Comparison of ENCODE assay signal across 1 cellular context in the genomic region with DNA sequence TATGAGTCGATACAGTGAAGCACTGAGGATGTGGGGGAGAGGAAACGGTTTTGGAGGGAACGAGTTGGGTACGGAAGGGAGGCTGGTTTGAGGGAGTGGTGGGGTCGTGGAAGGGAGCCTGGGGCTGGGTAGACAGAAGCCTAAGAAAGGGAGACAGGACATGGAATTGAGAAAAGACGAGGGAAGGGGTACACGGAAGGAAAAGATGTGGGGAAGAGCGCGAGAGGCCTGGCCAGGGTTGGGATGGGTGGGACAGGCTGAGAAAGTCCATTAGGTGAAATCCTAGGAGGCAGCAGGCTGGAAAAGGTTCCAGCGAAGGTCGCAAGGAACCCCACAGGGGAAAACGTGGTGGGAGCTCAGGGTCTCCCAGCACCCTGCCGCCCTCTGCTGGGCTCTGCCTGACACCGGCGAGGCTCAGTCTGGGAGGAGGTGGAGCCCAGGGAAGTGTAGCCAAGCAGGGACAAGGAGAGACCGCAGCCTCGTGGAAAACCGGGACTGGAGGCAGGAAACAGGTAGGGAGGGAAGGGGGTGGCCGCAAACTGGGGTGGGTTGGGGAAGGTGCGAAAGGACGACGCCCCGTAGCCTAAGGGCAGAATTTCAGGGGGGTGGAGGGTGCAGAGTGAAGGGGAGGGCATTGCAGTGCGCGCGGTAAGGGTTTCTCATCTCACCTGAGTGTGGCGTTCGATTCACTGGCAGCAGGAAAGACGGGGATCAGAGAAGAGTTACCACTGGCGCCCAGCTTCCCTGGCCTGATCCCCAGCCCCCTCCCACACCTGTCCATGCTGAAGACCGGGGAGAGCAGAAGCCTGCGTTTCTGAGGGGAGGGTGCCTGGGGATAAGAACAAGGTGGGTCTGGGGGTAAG.
TF ChIP-seq lines count a peak whose summit lies in the region.

No MANE protein-coding gene starts in this region.

TF ChIP-seq in K562, 482 proteins besides CTCF, POLR2A, EP300 and RAD21 (continued from another document and continues in another):
- TF ChIP-seq, protein P1, sequence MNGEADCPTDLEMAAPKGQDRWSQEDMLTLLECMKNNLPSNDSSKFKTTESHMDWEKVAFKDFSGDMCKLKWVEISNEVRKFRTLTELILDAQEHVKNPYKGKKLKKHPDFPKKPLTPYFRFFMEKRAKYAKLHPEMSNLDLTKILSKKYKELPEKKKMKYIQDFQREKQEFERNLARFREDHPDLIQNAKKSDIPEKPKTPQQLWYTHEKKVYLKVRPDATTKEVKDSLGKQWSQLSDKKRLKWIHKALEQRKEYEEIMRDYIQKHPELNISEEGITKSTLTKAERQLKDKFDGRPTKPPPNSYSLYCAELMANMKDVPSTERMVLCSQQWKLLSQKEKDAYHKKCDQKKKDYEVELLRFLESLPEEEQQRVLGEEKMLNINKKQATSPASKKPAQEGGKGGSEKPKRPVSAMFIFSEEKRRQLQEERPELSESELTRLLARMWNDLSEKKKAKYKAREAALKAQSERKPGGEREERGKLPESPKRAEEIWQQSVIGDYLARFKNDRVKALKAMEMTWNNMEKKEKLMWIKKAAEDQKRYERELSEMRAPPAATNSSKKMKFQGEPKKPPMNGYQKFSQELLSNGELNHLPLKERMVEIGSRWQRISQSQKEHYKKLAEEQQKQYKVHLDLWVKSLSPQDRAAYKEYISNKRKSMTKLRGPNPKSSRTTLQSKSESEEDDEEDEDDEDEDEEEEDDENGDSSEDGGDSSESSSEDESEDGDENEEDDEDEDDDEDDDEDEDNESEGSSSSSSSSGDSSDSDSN (IDR thresholded peaks at IDR 0.05; ENCODE audit: borderline replicate concordance in 1 of 2, low read depth in 2 of 2, low read length in 2 of 2) = 0 out of 4 replicates have a peak, but pooled peaks of 1 of the 2 experiments have one; percentile 57
- no peak; the same call in 1 of the 2 replicates for TF ChIP-seq NBN (IDR thresholded peaks at IDR 0.05; ENCODE audit: low read depth)
- TF ChIP-seq SUPT5H (IDR thresholded peaks at IDR 0.05) = peak; percentile 34; the same call in 1 of the 2 replicates
- TF ChIP-seq NFIC (IDR thresholded peaks at IDR 0.05) = no peak
- TF ChIP-seq, protein P2, sequence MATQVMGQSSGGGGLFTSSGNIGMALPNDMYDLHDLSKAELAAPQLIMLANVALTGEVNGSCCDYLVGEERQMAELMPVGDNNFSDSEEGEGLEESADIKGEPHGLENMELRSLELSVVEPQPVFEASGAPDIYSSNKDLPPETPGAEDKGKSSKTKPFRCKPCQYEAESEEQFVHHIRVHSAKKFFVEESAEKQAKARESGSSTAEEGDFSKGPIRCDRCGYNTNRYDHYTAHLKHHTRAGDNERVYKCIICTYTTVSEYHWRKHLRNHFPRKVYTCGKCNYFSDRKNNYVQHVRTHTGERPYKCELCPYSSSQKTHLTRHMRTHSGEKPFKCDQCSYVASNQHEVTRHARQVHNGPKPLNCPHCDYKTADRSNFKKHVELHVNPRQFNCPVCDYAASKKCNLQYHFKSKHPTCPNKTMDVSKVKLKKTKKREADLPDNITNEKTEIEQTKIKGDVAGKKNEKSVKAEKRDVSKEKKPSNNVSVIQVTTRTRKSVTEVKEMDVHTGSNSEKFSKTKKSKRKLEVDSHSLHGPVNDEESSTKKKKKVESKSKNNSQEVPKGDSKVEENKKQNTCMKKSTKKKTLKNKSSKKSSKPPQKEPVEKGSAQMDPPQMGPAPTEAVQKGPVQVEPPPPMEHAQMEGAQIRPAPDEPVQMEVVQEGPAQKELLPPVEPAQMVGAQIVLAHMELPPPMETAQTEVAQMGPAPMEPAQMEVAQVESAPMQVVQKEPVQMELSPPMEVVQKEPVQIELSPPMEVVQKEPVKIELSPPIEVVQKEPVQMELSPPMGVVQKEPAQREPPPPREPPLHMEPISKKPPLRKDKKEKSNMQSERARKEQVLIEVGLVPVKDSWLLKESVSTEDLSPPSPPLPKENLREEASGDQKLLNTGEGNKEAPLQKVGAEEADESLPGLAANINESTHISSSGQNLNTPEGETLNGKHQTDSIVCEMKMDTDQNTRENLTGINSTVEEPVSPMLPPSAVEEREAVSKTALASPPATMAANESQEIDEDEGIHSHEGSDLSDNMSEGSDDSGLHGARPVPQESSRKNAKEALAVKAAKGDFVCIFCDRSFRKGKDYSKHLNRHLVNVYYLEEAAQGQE (CRISPR knock-in tag; IDR thresholded peaks at IDR 0.05; ENCODE audit: low read depth) = no peak
- TF ChIP-seq TRIM24 (IDR thresholded peaks at IDR 0.05) = peak; percentile 28 to 53; a peak in 1 of 4 replicates
- TF ChIP-seq, protein P3, sequence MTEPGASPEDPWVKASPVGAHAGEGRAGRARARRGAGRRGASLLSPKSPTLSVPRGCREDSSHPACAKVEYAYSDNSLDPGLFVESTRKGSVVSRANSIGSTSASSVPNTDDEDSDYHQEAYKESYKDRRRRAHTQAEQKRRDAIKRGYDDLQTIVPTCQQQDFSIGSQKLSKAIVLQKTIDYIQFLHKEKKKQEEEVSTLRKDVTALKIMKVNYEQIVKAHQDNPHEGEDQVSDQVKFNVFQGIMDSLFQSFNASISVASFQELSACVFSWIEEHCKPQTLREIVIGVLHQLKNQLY (CRISPR knock-in tag; conservative IDR thresholded peaks at IDR 0.05) = no peak
- TF ChIP-seq, protein P4, sequence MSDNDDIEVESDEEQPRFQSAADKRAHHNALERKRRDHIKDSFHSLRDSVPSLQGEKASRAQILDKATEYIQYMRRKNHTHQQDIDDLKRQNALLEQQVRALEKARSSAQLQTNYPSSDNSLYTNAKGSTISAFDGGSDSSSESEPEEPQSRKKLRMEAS (CRISPR knock-in tag; IDR thresholded peaks at IDR 0.05) = peak; percentile 78
- TF ChIP-seq PCBP1 (IDR thresholded peaks at IDR 0.05; ENCODE audit: low read depth, low read length, poor library complexity, severe bottlenecking) = no peak
- TF ChIP-seq LARP7 (IDR thresholded peaks at IDR 0.05) = peak; percentile 97; the same call in 1 of the 2 replicates
- peak; percentile 28; the same call in 1 of the 2 replicates for TF ChIP-seq HCFC1 (IDR thresholded peaks at IDR 0.05; ENCODE audit: low read depth, low read length)
- peak; percentile 95 for TF ChIP-seq OTX1 (CRISPR knock-in tag; IDR thresholded peaks at IDR 0.05)
- TF ChIP-seq CAMTA2 (CRISPR knock-in tag; conservative IDR thresholded peaks at IDR 0.05) = no peak
- TF ChIP-seq, protein P5, sequence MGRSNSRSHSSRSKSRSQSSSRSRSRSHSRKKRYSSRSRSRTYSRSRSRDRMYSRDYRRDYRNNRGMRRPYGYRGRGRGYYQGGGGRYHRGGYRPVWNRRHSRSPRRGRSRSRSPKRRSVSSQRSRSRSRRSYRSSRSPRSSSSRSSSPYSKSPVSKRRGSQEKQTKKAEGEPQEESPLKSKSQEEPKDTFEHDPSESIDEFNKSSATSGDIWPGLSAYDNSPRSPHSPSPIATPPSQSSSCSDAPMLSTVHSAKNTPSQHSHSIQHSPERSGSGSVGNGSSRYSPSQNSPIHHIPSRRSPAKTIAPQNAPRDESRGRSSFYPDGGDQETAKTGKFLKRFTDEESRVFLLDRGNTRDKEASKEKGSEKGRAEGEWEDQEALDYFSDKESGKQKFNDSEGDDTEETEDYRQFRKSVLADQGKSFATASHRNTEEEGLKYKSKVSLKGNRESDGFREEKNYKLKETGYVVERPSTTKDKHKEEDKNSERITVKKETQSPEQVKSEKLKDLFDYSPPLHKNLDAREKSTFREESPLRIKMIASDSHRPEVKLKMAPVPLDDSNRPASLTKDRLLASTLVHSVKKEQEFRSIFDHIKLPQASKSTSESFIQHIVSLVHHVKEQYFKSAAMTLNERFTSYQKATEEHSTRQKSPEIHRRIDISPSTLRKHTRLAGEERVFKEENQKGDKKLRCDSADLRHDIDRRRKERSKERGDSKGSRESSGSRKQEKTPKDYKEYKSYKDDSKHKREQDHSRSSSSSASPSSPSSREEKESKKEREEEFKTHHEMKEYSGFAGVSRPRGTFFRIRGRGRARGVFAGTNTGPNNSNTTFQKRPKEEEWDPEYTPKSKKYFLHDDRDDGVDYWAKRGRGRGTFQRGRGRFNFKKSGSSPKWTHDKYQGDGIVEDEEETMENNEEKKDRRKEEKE (IDR thresholded peaks at IDR 0.05; ENCODE audit: borderline replicate concordance in 1 of 2, control insufficient read depth in 1 of 2, low read depth in 2 of 2, low read length in 1 of 2) = no peak
- TF ChIP-seq NEUROD1 (IDR thresholded peaks at IDR 0.05; ENCODE audit: borderline replicate concordance, low read depth, low read length, partially characterized antibody) = peak; percentile 65
- TF ChIP-seq, protein P6, sequence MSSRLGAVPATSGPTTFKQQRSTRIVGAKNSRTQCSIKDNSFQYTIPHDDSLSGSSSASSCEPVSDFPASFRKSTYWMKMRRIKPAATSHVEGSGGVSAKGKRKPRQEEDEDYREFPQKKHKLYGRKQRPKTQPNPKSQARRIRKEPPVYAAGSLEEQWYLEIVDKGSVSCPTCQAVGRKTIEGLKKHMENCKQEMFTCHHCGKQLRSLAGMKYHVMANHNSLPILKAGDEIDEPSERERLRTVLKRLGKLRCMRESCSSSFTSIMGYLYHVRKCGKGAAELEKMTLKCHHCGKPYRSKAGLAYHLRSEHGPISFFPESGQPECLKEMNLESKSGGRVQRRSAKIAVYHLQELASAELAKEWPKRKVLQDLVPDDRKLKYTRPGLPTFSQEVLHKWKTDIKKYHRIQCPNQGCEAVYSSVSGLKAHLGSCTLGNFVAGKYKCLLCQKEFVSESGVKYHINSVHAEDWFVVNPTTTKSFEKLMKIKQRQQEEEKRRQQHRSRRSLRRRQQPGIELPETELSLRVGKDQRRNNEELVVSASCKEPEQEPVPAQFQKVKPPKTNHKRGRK (tag; IDR thresholded peaks at IDR 0.05) = peak; percentile 74
- peak; percentile 45; the same call in 1 of the 2 replicates for TF ChIP-seq SMC3 (conservative IDR thresholded peaks at IDR 0.05; ENCODE audit: insufficient read depth, low read depth, low read length)
- TF ChIP-seq GATAD2A (IDR thresholded peaks at IDR 0.05) = peak; percentile 78; the same call in 1 of the 2 replicates
- TF ChIP-seq, protein P7, sequence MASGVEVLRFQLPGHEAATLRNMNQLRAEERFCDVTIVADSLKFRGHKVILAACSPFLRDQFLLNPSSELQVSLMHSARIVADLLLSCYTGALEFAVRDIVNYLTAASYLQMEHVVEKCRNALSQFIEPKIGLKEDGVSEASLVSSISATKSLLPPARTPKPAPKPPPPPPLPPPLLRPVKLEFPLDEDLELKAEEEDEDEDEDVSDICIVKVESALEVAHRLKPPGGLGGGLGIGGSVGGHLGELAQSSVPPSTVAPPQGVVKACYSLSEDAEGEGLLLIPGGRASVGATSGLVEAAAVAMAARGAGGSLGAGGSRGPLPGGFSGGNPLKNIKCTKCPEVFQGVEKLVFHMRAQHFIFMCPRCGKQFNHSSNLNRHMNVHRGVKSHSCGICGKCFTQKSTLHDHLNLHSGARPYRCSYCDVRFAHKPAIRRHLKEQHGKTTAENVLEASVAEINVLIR (CRISPR knock-in tag; IDR thresholded peaks at IDR 0.05) = no peak
- TF ChIP-seq MYC (IDR thresholded peaks at IDR 0.05; ENCODE audit: low read depth, low read length) = peak; percentile 95
- peak; percentile 1 for TF ChIP-seq MYC (CRISPR knock-in tag; IDR thresholded peaks at IDR 0.05; ENCODE audit: borderline replicate concordance, low read depth)
- TF ChIP-seq, protein P8, sequence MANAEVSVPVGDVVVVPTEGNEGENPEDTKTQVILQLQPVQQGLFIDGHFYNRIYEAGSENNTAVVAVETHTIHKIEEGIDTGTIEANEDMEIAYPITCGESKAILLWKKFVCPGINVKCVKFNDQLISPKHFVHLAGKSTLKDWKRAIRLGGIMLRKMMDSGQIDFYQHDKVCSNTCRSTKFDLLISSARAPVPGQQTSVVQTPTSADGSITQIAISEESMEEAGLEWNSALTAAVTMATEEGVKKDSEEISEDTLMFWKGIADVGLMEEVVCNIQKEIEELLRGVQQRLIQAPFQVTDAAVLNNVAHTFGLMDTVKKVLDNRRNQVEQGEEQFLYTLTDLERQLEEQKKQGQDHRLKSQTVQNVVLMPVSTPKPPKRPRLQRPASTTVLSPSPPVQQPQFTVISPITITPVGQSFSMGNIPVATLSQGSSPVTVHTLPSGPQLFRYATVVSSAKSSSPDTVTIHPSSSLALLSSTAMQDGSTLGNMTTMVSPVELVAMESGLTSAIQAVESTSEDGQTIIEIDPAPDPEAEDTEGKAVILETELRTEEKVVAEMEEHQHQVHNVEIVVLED (CRISPR knock-in tag; IDR thresholded peaks at IDR 0.05) = no peak
- peak; percentile 27 for TF ChIP-seq ASH1L (IDR thresholded peaks at IDR 0.05; ENCODE audit: borderline replicate concordance, low read depth, partially characterized antibody)
- TF ChIP-seq ZFP36 (IDR thresholded peaks at IDR 0.05; ENCODE audit: low read depth, low read length, partially characterized antibody) = no peak
- peak; percentile 20; the same call in 1 of the 2 replicates for TF ChIP-seq EHMT2 (IDR thresholded peaks at IDR 0.05)
- no peak for TF ChIP-seq ZNF586 (CRISPR knock-in tag; conservative IDR thresholded peaks at IDR 0.05)
- TF ChIP-seq ZNF316 (IDR thresholded peaks at IDR 0.05) = peak; percentile 46
- peak; percentile 6 to 17; a peak in 2 of 4 replicates for TF ChIP-seq FOXK2 (conservative IDR thresholded peaks at IDR 0.05 in 1 of 2, IDR thresholded peaks at IDR 0.05 in 1 of 2; ENCODE audit: low read depth in 2 of 2)
- TF ChIP-seq, protein P9, sequence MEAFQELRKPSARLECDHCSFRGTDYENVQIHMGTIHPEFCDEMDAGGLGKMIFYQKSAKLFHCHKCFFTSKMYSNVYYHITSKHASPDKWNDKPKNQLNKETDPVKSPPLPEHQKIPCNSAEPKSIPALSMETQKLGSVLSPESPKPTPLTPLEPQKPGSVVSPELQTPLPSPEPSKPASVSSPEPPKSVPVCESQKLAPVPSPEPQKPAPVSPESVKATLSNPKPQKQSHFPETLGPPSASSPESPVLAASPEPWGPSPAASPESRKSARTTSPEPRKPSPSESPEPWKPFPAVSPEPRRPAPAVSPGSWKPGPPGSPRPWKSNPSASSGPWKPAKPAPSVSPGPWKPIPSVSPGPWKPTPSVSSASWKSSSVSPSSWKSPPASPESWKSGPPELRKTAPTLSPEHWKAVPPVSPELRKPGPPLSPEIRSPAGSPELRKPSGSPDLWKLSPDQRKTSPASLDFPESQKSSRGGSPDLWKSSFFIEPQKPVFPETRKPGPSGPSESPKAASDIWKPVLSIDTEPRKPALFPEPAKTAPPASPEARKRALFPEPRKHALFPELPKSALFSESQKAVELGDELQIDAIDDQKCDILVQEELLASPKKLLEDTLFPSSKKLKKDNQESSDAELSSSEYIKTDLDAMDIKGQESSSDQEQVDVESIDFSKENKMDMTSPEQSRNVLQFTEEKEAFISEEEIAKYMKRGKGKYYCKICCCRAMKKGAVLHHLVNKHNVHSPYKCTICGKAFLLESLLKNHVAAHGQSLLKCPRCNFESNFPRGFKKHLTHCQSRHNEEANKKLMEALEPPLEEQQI (IDR thresholded peaks at IDR 0.05) = no peak
- TF ChIP-seq PHF21A (IDR thresholded peaks at IDR 0.05; ENCODE audit: borderline replicate concordance, low read depth) = peak; percentile 26; the same call in 1 of the 2 replicates
- TF ChIP-seq PML (IDR thresholded peaks at IDR 0.05; ENCODE audit: low read length) = no peak; the same call in 1 of the 2 replicates
- TF ChIP-seq ZNF263 (CRISPR knock-in tag; IDR thresholded peaks at IDR 0.05; ENCODE audit: borderline replicate concordance) = peak; percentile 64; the same call in 1 of the 2 replicates
